ENCODE assay signal across 1 cellular context in the genomic region with DNA sequence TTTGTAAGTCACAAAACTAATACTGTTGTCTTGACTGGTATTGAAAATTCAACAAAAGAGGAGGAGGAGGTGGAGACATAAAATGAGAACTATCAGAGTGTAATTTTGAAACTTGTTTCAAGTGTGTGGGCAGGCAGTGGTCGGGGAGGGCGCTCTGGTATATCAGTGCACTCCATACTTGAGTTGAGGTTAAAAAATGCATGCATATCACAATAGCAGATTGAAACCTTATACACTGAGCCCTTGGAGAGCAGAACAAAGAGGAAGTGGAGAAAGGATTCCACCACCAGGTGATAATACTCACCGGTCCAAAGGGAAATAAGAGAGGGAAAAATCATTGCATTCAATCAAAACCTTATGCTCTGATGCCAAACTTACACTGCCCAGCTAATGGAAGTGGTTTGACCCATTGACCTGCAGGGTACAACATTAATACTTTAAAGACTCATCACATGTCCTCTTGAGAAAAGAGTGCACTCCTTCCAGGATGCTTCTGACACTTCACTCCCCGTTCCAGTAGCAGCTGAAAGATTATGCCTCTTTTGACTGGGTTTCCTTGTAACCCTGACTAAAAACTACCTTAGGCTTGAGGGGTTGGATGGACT.
TF ChIP-seq lines count a peak whose summit lies in the region.

No MANE protein-coding gene starts in this region.

TF ChIP-seq in GM23338, 12 proteins besides CTCF, POLR2A, EP300 and RAD21 (continued from another document):
- TF ChIP-seq, protein P1, sequence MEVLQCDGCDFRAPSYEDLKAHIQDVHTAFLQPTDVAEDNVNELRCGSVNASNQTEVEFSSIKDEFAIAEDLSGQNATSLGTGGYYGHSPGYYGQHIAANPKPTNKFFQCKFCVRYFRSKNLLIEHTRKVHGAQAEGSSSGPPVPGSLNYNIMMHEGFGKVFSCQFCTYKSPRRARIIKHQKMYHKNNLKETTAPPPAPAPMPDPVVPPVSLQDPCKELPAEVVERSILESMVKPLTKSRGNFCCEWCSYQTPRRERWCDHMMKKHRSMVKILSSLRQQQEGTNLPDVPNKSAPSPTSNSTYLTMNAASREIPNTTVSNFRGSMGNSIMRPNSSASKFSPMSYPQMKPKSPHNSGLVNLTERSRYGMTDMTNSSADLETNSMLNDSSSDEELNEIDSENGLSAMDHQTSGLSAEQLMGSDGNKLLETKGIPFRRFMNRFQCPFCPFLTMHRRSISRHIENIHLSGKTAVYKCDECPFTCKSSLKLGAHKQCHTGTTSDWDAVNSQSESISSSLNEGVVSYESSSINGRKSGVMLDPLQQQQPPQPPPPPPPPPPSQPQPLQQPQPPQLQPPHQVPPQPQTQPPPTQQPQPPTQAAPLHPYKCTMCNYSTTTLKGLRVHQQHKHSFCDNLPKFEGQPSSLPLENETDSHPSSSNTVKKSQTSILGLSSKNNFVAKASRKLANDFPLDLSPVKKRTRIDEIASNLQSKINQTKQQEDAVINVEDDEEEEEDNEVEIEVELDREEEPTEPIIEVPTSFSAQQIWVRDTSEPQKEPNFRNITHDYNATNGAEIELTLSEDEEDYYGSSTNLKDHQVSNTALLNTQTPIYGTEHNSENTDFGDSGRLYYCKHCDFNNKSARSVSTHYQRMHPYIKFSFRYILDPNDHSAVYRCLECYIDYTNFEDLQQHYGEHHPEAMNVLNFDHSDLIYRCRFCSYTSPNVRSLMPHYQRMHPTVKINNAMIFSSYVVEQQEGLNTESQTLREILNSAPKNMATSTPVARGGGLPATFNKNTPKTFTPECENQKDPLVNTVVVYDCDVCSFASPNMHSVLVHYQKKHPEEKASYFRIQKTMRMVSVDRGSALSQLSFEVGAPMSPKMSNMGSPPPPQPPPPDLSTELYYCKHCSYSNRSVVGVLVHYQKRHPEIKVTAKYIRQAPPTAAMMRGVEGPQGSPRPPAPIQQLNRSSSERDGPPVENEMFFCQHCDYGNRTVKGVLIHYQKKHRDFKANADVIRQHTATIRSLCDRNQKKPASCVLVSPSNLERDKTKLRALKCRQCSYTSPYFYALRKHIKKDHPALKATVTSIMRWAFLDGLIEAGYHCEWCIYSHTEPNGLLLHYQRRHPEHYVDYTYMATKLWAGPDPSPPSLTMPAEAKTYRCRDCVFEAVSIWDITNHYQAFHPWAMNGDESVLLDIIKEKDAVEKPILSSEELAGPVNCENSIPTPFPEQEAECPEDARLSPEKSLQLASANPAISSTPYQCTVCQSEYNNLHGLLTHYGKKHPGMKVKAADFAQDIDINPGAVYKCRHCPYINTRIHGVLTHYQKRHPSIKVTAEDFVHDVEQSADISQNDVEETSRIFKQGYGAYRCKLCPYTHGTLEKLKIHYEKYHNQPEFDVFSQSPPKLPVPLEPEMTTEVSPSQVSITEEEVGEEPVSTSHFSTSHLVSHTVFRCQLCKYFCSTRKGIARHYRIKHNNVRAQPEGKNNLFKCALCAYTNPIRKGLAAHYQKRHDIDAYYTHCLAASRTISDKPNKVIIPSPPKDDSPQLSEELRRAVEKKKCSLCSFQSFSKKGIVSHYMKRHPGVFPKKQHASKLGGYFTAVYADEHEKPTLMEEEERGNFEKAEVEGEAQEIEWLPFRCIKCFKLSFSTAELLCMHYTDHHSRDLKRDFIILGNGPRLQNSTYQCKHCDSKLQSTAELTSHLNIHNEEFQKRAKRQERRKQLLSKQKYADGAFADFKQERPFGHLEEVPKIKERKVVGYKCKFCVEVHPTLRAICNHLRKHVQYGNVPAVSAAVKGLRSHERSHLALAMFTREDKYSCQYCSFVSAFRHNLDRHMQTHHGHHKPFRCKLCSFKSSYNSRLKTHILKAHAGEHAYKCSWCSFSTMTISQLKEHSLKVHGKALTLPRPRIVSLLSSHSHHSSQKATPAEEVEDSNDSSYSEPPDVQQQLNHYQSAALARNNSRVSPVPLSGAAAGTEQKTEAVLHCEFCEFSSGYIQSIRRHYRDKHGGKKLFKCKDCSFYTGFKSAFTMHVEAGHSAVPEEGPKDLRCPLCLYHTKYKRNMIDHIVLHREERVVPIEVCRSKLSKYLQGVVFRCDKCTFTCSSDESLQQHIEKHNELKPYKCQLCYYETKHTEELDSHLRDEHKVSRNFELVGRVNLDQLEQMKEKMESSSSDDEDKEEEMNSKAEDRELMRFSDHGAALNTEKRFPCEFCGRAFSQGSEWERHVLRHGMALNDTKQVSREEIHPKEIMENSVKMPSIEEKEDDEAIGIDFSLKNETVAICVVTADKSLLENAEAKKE (CRISPR knock-in tag; IDR thresholded peaks at IDR 0.05) = no peak
- TF ChIP-seq CREB1 (CRISPR knock-in tag; IDR thresholded peaks at IDR 0.05; ENCODE audit: low read depth) (no peak), ZNF114 (CRISPR knock-in tag; IDR thresholded peaks at IDR 0.05) (no peak), NANOG (IDR thresholded peaks at IDR 0.05; ENCODE audit: borderline replicate concordance) (no peak), POLR2AphosphoS5 (IDR thresholded peaks at IDR 0.05; ENCODE audit: low read depth) (no peak), EZH2phosphoT487 (IDR thresholded peaks at IDR 0.05; ENCODE audit: unreplicated experiment) (no peak), STAT1 (IDR thresholded peaks at IDR 0.05; ENCODE audit: unreplicated experiment) (no peak), JUNB (IDR thresholded peaks at IDR 0.05; ENCODE audit: unreplicated experiment) (no peak)
- TF ChIP-seq, protein P2, sequence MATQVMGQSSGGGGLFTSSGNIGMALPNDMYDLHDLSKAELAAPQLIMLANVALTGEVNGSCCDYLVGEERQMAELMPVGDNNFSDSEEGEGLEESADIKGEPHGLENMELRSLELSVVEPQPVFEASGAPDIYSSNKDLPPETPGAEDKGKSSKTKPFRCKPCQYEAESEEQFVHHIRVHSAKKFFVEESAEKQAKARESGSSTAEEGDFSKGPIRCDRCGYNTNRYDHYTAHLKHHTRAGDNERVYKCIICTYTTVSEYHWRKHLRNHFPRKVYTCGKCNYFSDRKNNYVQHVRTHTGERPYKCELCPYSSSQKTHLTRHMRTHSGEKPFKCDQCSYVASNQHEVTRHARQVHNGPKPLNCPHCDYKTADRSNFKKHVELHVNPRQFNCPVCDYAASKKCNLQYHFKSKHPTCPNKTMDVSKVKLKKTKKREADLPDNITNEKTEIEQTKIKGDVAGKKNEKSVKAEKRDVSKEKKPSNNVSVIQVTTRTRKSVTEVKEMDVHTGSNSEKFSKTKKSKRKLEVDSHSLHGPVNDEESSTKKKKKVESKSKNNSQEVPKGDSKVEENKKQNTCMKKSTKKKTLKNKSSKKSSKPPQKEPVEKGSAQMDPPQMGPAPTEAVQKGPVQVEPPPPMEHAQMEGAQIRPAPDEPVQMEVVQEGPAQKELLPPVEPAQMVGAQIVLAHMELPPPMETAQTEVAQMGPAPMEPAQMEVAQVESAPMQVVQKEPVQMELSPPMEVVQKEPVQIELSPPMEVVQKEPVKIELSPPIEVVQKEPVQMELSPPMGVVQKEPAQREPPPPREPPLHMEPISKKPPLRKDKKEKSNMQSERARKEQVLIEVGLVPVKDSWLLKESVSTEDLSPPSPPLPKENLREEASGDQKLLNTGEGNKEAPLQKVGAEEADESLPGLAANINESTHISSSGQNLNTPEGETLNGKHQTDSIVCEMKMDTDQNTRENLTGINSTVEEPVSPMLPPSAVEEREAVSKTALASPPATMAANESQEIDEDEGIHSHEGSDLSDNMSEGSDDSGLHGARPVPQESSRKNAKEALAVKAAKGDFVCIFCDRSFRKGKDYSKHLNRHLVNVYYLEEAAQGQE (IDR thresholded peaks at IDR 0.05; ENCODE audit: unreplicated experiment) = no peak
- TF ChIP-seq, protein P3, sequence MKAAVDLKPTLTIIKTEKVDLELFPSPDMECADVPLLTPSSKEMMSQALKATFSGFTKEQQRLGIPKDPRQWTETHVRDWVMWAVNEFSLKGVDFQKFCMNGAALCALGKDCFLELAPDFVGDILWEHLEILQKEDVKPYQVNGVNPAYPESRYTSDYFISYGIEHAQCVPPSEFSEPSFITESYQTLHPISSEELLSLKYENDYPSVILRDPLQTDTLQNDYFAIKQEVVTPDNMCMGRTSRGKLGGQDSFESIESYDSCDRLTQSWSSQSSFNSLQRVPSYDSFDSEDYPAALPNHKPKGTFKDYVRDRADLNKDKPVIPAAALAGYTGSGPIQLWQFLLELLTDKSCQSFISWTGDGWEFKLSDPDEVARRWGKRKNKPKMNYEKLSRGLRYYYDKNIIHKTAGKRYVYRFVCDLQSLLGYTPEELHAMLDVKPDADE (IDR thresholded peaks at IDR 0.05) = no peak
